In genomic region chrX:12910851-12911461, GRCh38 we compare ENCODE assay signal across 18 cellular contexts. TPM values are rescaled to one million over a fixed set of nuclear protein-coding genes. Genes with fewer than 3 reads are reported as not detected.
"Had no signal": no experiment of that assay in that cellular context is flagged by ENCODE, and none has a peak within 500 bp of the region (broad histone marks: within the 10 kb centered on the region; RNA-seq: fewer than 3 reads in every experiment).

No MANE protein-coding gene starts in this region.

- H3K9me3 ChIP-seq: ascending aorta, colonic mucosa, left lung, psoas muscle, sigmoid colon, thoracic aorta had no signal

- H3K9me3 Mint-ChIP-seq: activated naive CD8-positive, alpha-beta T cell treated with anti-CD3 and anti-CD28 coated beads, Interleukin-2, amount 10 ng/mL, durations not matched to agents 7 days and 5 days; effector memory CD8-positive, alpha-beta T cell; memory B cell; stimulated activated naive CD8-positive, alpha-beta T cell treated with anti-CD3 and anti-CD28 coated beads, Interleukin-15, Interleukin-2, amounts not matched to agents 100 ng/mL and 50 ng/mL, for 24 hours; WTC11 had no signal

- ATAC-seq: effector memory CD8-positive, alpha-beta T cell; left lung; psoas muscle had no signal

- H3K36me3 ChIP-seq: ascending aorta, colonic mucosa, left lung, sigmoid colon, thoracic aorta had no signal

- DNase-seq: activated CD4-positive, alpha-beta T cell treated with anti-CD3 and anti-CD28 coated beads, Interleukin-2, amount 10 ng/mL, durations not matched to agents 24 days and 14 days; activated effector memory CD4-positive, alpha-beta T cell treated with anti-CD3 and anti-CD28 coated beads, Interleukin-2, amount 50 U/mL, for 16 hours; activated naive CD8-positive, alpha-beta T cell treated with anti-CD3 and anti-CD28 coated beads, Interleukin-2, amount 10 ng/mL, durations not matched to agents 7 days and 5 days; colonic mucosa; effector memory CD8-positive, alpha-beta T cell; left lung; nephron progenitor cell; psoas muscle; sigmoid colon; stimulated activated CD4-positive, alpha-beta T cell treated with anti-CD3 and anti-CD28 coated beads, Interleukin-12 subunit alpha, Interleukin-12 subunit beta, amount 100 ng/mL, for 4 hours had no signal

- H3K4me3 Mint-ChIP-seq: activated CD4-positive, alpha-beta T cell treated with anti-CD3 and anti-CD28 coated beads, Interleukin-2, amount 10 ng/mL, durations not matched to agents 24 days and 14 days; activated naive CD8-positive, alpha-beta T cell treated with anti-CD3 and anti-CD28 coated beads, Interleukin-2, amount 10 ng/mL, durations not matched to agents 7 days and 5 days; effector memory CD8-positive, alpha-beta T cell; memory B cell; nephron progenitor cell; stimulated activated naive CD8-positive, alpha-beta T cell treated with anti-CD3 and anti-CD28 coated beads, Interleukin-15, Interleukin-2, amounts not matched to agents 100 ng/mL and 50 ng/mL, for 24 hours; WTC11 had no signal

- H3K4me1 ChIP-seq: ascending aorta, colonic mucosa, left lung, psoas muscle, sigmoid colon had no signal

- H3K27ac Mint-ChIP-seq: activated CD4-positive, alpha-beta T cell treated with anti-CD3 and anti-CD28 coated beads, Interleukin-2, amount 10 ng/mL, durations not matched to agents 24 days and 14 days; activated naive CD8-positive, alpha-beta T cell treated with anti-CD3 and anti-CD28 coated beads, Interleukin-2, amount 10 ng/mL, durations not matched to agents 7 days and 5 days; effector memory CD8-positive, alpha-beta T cell; memory B cell; nephron progenitor cell; stimulated activated naive CD8-positive, alpha-beta T cell treated with anti-CD3 and anti-CD28 coated beads, Interleukin-15, Interleukin-2, amounts not matched to agents 100 ng/mL and 50 ng/mL, for 24 hours; WTC11 had no signal

- H3K27ac ChIP-seq: ascending aorta, colonic mucosa, epithelial cell of prostate, psoas muscle, sigmoid colon, thoracic aorta had no signal

- H3K4me1 Mint-ChIP-seq: nephron progenitor cell had no signal

- H3K4me3 ChIP-seq: ascending aorta, colonic mucosa, psoas muscle, sigmoid colon, thoracic aorta had no signal

- H3K36me3 Mint-ChIP-seq: activated naive CD8-positive, alpha-beta T cell treated with anti-CD3 and anti-CD28 coated beads, Interleukin-2, amount 10 ng/mL, durations not matched to agents 7 days and 5 days; memory B cell; WTC11 had no signal

- H3K27me3 ChIP-seq: ascending aorta, colonic mucosa, left lung, sigmoid colon had no signal

RNA-seq across cellular contexts. Expression of gene TLR8, which starts 4.5 kb away (rescaled TPM):
- total RNA-seq: activated CD4-positive, alpha-beta T cell treated with anti-CD3 and anti-CD28 coated beads, Interleukin-2, amount 10 ng/mL, durations not matched to agents 24 days and 14 days; T-helper 1 cell treated with Interleukin-12 subunit alpha and Interleukin-12 subunit beta and Interleukin-4 antibody, amounts not matched to agents 30 ng/mL and 1 ng/mL, for 36 hours; WTC11 had no signal
- polyA plus RNA-seq: keratinocyte had no signal

RNA-seq across cellular contexts. Expression of gene TLR7, which starts 44.1 kb away (rescaled TPM):
- total RNA-seq: ascending aorta, WTC11 had no signal
- polyA plus RNA-seq: keratinocyte had no signal
